ENCODE assay signal across 14 cellular contexts in the genomic region with DNA sequence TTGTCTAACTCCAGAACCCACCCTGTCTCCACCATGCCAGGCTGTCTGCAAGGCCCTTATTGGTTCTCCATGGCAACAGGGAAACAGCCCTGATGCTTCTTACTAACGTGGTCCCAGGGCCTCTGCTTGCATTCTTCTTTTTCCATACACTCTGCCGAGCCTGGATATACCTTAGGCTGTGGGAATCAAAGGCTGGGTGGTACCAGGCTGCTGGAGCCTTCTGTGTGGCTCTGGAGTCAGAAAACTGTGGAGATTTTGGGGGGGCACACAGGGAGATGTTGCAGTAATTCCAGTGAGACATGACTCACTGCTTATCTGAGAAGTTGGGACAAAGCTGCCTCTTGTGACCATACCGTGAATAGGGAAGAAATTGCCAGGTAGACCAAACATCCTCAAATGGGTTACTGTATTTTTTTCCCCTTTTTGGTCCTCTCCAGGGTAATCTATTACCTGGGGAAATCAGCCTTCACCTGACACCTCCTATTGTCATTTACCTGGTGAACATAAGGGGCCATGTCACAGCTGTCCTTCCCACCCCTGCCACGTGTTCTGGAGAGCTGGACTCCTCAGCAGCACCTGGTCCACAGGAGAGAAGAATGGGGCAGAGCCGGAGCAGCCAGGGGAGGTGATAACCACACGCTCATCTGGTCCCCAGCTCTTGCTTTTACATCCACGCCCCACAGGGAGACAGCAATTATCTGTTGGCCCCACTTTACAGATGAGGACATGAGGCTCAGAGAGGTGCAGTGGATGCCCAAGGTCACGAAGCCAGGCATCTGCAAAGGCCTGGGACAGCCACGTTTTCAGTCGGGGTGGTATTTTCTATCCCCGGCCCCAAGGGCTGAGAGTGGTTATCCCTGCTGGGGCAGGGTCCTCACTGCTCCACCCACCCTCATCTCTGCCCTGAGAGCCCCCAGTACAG. TPM values are rescaled to one million over a fixed set of nuclear protein-coding genes. Genes with fewer than 3 reads are reported as not detected.
A peak's percentile ranks its signal among the peaks of the same experiment; 100 is the strongest.
DNase-seq lines count a peak whose midpoint lies in the region; ATAC-seq and TF ChIP-seq lines count a peak whose summit lies in the region.
"Had no signal": no experiment of that assay in that cellular context is flagged by ENCODE, and none has a peak within 500 bp of the region (broad histone marks: within the 10 kb centered on the region; RNA-seq: fewer than 3 reads in every experiment).

No MANE protein-coding gene starts in this region.

- H3K36me3 Mint-ChIP-seq in Caco-2 (ENCODE audit: insufficient read depth, unreplicated experiment), result peaks cover 59% of the 10 kb centered on the region

- POLR2A ChIA-PET in Caco-2 (lab: Charles Lee) (interaction anchor here (0.5 to 0.7 kb wide), 3 partner anchors 49 to 1283 kb away, joined by 3 to 4 read pairs (median 3); no protein-coding TSS in a partner anchor), PC-9 (lab: Charles Lee; ENCODE audit: unreplicated experiment) (interaction anchor here (0.6 to 0.7 kb wide), 2 partner anchors 104 to 354 kb away, joined by 4 to 6 read pairs; no protein-coding TSS in a partner anchor)

- TF ChIP-seq EP300 in ovary (IDR thresholded peaks at IDR 0.05), result no peak

- H3K4me2 ChIP-seq in PC-9, result 0 out of 2 replicates have a peak overlapping the region, but pooled peaks have one; percentile 22

- CTCF ChIA-PET in Caco-2 (lab: Charles Lee), result interaction anchor here (0.6 to 1.9 kb wide), 6 partner anchors 53 to 266 kb away, joined by 3 to 15 read pairs (median 6); no protein-coding TSS in a partner anchor
- CTCF ChIA-PET in PC-9 (lab: Charles Lee), result interaction anchor here (1.2 kb wide), 1 partner anchor 80 kb away, joined by 3 read pairs; no protein-coding TSS in a partner anchor

- TF ChIP-seq POLR2A in ovary (IDR thresholded peaks at IDR 0.05) (no peak), lower leg skin (IDR thresholded peaks at IDR 0.05) (no peak)

- H3K4me3 ChIP-seq in Caco-2 (ENCODE audit: low read depth, low read length), result no peak overlapping the region
- no peak overlapping the region for H3K4me3 ChIP-seq in PC-9
- H3K4me3 ChIP-seq in epithelial cell of esophagus (ENCODE audit: low read length), result no peak overlapping the region
- H3K4me3 ChIP-seq in ovary, result peak overlapping the region; percentile 6
- no peak overlapping the region for H3K4me3 ChIP-seq in lower leg skin (ENCODE audit: low read depth, poor library complexity, severe bottlenecking)
- H3K4me3 ChIP-seq: left ventricle myocardium inferior had no signal

- peak overlapping the region; percentile 58 for H3K4me3 Mint-ChIP-seq in Caco-2 (ENCODE audit: unreplicated experiment)
- H3K4me3 Mint-ChIP-seq: activated T-cell treated with anti-CD3 and anti-CD28 coated beads, Interleukin-2, amount 50 U/mL, for 24 hours; central memory CD8-positive, alpha-beta T cell had no signal

- 57 to 63% (median 63%) methylated on average over 11 of the region's 11 CpGs for WGBS in ovary, 3 donors
- WGBS in lower leg skin, 2 donors, result 56 to 66% methylated on average over 8 to 11 of the region's 11 CpGs

- no peaks in the 10 kb centered on the region for H4K20me1 ChIP-seq in PC-9 (ENCODE audit: insufficient read depth)

- peaks cover 63% of the 10 kb centered on the region for H3K79me2 ChIP-seq in PC-9 (ENCODE audit: low read depth)

- DNase-seq in Caco-2 (peak in 1 of 2 experiments; percentile 28), PC-9 (peak; percentile 37 to 48), epithelial cell of esophagus (ENCODE audit: low read depth) (peak; percentile 29), ovary (peak in 2 of 5 donors; percentile 34 to 42), SIG-M5 treated with dmso at 0.1 percent for 504 hours (lab: John Stamatoyannopoulos, UW; ENCODE audit: unreplicated experiment) (no peak), lower leg skin (ENCODE audit: low spot score in 2 of 2) (no peak), inferior parietal cortex (ENCODE audit: extremely low spot score) (no peak)
- DNase-seq: activated T-cell treated with anti-CD3 and anti-CD28 coated beads, Interleukin-2, amount 50 U/mL, for 24 hours; KBM-7; left ventricle myocardium inferior; NCI-H2081 treated with DMSO at 0.1 percent for 48 hours had no signal

- H3K9me3 Mint-ChIP-seq in Caco-2 (ENCODE audit: unreplicated experiment), result no peaks in the 10 kb centered on the region
- H3K9me3 Mint-ChIP-seq: activated T-cell treated with anti-CD3 and anti-CD28 coated beads, Interleukin-2, amount 50 U/mL, for 24 hours; central memory CD8-positive, alpha-beta T cell had no signal

- H3K27ac ChIP-seq in PC-9 (no peak overlapping the region), ovary (no peak overlapping the region)

- ATAC-seq in HG02759 (IDR thresholded peaks at IDR 0.05; ENCODE audit: unreplicated experiment), result no peak

- peak overlapping the region; percentile 96 for H3K27ac Mint-ChIP-seq in Caco-2 (ENCODE audit: unreplicated experiment)
- H3K27ac Mint-ChIP-seq: activated T-cell treated with anti-CD3 and anti-CD28 coated beads, Interleukin-2, amount 50 U/mL, for 24 hours; CD14-positive monocyte had no signal

- peaks cover 15% of the 10 kb centered on the region for H3F3A ChIP-seq in PC-9 (ENCODE audit: insufficient read depth, low read depth)

- no TSS peak for BruUV-seq in Caco-2 (replicated peaks; lab: Mats Ljungman, UMichigan)
- BruUV-seq in PC-9 (replicated peaks; lab: Mats Ljungman, UMichigan), result no TSS peak

- intact Hi-C loops in Caco-2 (cut with micrococcal nuclease; ENCODE audit: unreplicated experiment) (no loop called here), PC-9 (cut with micrococcal nuclease; ENCODE audit: unreplicated experiment) (loop anchor here (10.0 kb wide), 1 partner anchor 134 kb away; no protein-coding TSS in a partner anchor), ovary (cut with DNase I) (loop anchor here in 3 of 4 donors (5.0 to 10.0 kb wide), 4 partner anchors 33 to 356 kb away; a partner anchor contains a TSS), lower leg skin (cut with DNase I; ENCODE audit: low total_unique reads) (no loop called here)

- no peaks in the 10 kb centered on the region for H3K27me3 Mint-ChIP-seq in Caco-2 (ENCODE audit: insufficient read depth, unreplicated experiment)

- H3K4me1 ChIP-seq in Caco-2, result peaks cover 48% of the 10 kb centered on the region
- H3K4me1 ChIP-seq in PC-9 (replicated peaks; ENCODE audit: insufficient read depth), result peaks cover 37% of the 10 kb centered on the region
- H3K4me1 ChIP-seq in ovary (ENCODE audit: insufficient read depth), result peaks cover 48% of the 10 kb centered on the region

- H3K27me3 ChIP-seq in Caco-2 (replicated peaks; ENCODE audit: control insufficient read depth, insufficient read depth, low read length), result no peaks in the 10 kb centered on the region
- no peaks in the 10 kb centered on the region for H3K27me3 ChIP-seq in PC-9 (ENCODE audit: insufficient read depth, low read depth)
- no peaks in the 10 kb centered on the region for H3K27me3 ChIP-seq in ovary

- peaks cover 3% of the 10 kb centered on the region; the same call in 1 of the 2 replicates for H3K36me3 ChIP-seq in Caco-2 (ENCODE audit: control insufficient read depth, insufficient read depth, low read length)
- no peaks in the 10 kb centered on the region for H3K36me3 ChIP-seq in PC-9 (ENCODE audit: low read depth)
- H3K36me3 ChIP-seq in ovary, result no peaks in the 10 kb centered on the region

- TF ChIP-seq CTCF in Caco-2 (IDR thresholded peaks at IDR 0.05; ENCODE audit: insufficient read depth in 1 of 2, low read depth in 1 of 2, low read length in 1 of 2, severe bottlenecking in 1 of 2, unreplicated experiment in 1 of 2) (no peak), PC-9 (conservative IDR thresholded peaks at IDR 0.05) (no peak), epithelial cell of esophagus (IDR thresholded peaks at IDR 0.05; ENCODE audit: insufficient read depth, low read depth, low read length, missing control alignments) (no peak), ovary (IDR thresholded peaks at IDR 0.05) (no peak), lower leg skin (IDR thresholded peaks at IDR 0.05) (no peak)

- no peaks in the 10 kb centered on the region for H3K9me2 ChIP-seq in PC-9 (ENCODE audit: insufficient read depth)

- peaks cover 46% of the 10 kb centered on the region for H3K4me1 Mint-ChIP-seq in Caco-2 (ENCODE audit: low read depth, unreplicated experiment)

- H2AFZ ChIP-seq in PC-9, result no peak overlapping the region

- H3K9me3 ChIP-seq in Caco-2 (no peaks in the 10 kb centered on the region), PC-9 (ENCODE audit: insufficient read depth, low read depth) (no peaks in the 10 kb centered on the region), ovary (no peaks in the 10 kb centered on the region)
- H3K9me3 ChIP-seq: left ventricle myocardium inferior had no signal

RNA-seq across cellular contexts. Expression of a gene that starts 4.6 kb away (rescaled TPM):
- total RNA-seq in Caco-2 (2022) (40.9 and 46.0 TPM in 2 replicates), PC-9 (2021) (21.3 and 23.3 TPM in 2 replicates), ovary (10 to 100 TPM; 26.0 to 69.2 (median 36.1) TPM), lower leg skin (10 to 100 TPM; 15.7 to 33.0 (median 20.6) TPM)
- polyA plus RNA-seq in ovary, result 10 to 100 TPM; 16.4 to 51.0 TPM
- polyA plus RNA-seq: CD14-positive monocyte had no signal

Comparison
In these comparisons a context has a peak if more than half of its experiments do, and no peak if none do; other contexts are left out.
1. DNase-seq: peak in PC-9 (2 of 2) and epithelial cell of esophagus (single experiment); none in SIG-M5 treated with dmso at 0.1 percent for 504 hours (single experiment), lower leg skin (0 of 2) and inferior parietal cortex (single experiment).
2. intact Hi-C loops: an anchor here in PC-9 (10.0 kb wide) and ovary (5.0 to 10.0 kb wide); none called in Caco-2 and lower leg skin.